In the genomic region with DNA sequence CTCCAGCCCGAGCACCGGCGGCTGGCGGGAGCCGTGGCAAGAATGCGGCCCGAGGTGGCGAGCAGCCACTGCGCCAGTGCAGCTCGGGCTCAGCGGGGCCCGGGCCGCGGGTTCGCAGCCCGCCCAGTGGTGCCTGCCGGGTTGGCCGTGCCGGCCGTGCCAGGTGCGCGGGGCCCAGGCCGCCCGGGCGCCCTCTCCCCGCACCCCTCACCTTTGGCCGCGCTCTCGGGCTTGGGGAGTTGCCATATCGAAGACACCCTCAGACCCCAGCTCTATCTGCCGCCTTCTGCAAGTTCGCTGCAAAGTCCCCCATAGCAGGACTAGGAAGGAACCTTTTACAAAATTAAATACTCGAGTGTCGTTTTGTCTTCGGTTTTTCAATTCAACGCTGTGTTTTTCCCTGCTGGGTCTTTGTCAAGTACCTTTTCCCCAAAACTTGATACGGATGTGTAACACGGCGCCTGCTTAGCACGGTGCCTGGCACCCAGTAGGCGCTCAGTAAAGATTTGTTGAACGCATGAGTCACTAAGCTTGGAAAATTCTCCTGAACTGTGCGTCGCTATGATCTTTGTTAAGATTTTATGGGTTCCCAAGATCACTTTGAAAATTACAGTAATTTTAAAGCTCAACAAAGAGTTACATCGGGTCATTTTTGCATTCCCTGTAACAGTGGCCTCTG, we compare ENCODE assay signal across 8 cellular contexts. TPM values are rescaled to one million over a fixed set of nuclear protein-coding genes. Genes with fewer than 3 reads are reported as not detected.
A peak's percentile ranks its signal among the peaks of the same experiment; 100 is the strongest.
DNase-seq lines count a peak whose midpoint lies in the region; ATAC-seq, FAIRE-seq and TF ChIP-seq lines count a peak whose summit lies in the region.

No MANE protein-coding gene starts in this region.

- ATAC-seq in HG02588 (IDR thresholded peaks at IDR 0.05; ENCODE audit: unreplicated experiment): no peak

- H3K9me3 Mint-ChIP-seq in astrocyte (ENCODE audit: unreplicated experiment): no peaks in the 10 kb centered on the region
- H3K9me3 Mint-ChIP-seq in stimulated activated naive CD8-positive, alpha-beta T cell treated with anti-CD3 and anti-CD28 coated beads, Interleukin-15, Interleukin-2, amounts not matched to agents 100 ng/mL and 50 ng/mL, for 24 hours: no peaks in the 10 kb centered on the region

- H3K4me3 ChIP-seq in astrocyte (ENCODE audit: insufficient read depth, low read depth, low read length) (peak overlapping the region; percentile 99), keratinocyte (ENCODE audit: control insufficient read depth in 2 of 3, extremely low read depth in 1 of 3, insufficient read depth in 2 of 3, low read depth in 1 of 3, low read length in 3 of 3) (peak overlapping the region; percentile 86 to 99 (median 90))

- H3K9me1 ChIP-seq in keratinocyte (ENCODE audit: control insufficient read depth, extremely low read depth, insufficient read depth, low read length): no peaks in the 10 kb centered on the region

- peak overlapping the region; percentile 86 for H3K27ac ChIP-seq in astrocyte (ENCODE audit: low read depth, low read length)
- peak overlapping the region; percentile 87 for H3K27ac ChIP-seq in keratinocyte (ENCODE audit: control insufficient read depth, insufficient read depth, low read length)

- H3K4me1 ChIP-seq in astrocyte (ENCODE audit: insufficient read depth, low read length): peaks cover 3% of the 10 kb centered on the region
- H3K4me1 ChIP-seq in keratinocyte (ENCODE audit: control insufficient read depth, extremely low read depth, insufficient read depth, low read length): peaks cover 23% of the 10 kb centered on the region

- H3K4me2 ChIP-seq in astrocyte (ENCODE audit: low read length) (peak overlapping the region; percentile 96), keratinocyte (ENCODE audit: control insufficient read depth, extremely low read depth, insufficient read depth, low read depth, low read length) (peak overlapping the region; percentile 70)

- FAIRE-seq in GM18507 (lab: Jason Lieb, UNC): peak; percentile 33
- peak; percentile 9 for FAIRE-seq in HTR-8/SVneo (lab: Jason Lieb, UNC)
- no peak for FAIRE-seq in astrocyte (lab: Jason Lieb, UNC)
- peak; percentile 51 for FAIRE-seq in keratinocyte (lab: Jason Lieb, UNC)

- peaks cover 41% of the 10 kb centered on the region for H3K79me2 ChIP-seq in astrocyte (ENCODE audit: insufficient read depth, low read length)
- H3K79me2 ChIP-seq in keratinocyte (ENCODE audit: control insufficient read depth, insufficient read depth, low read length): peaks cover 14% of the 10 kb centered on the region

- H3K9ac ChIP-seq in astrocyte (ENCODE audit: low read length) (peak overlapping the region; percentile 95), keratinocyte (ENCODE audit: control insufficient read depth, extremely low read depth, insufficient read depth, low read length) (peak overlapping the region; percentile 93)

- peaks cover 9% of the 10 kb centered on the region for H3K4me1 Mint-ChIP-seq in astrocyte (ENCODE audit: low read depth, unreplicated experiment)
- peaks cover 40% of the 10 kb centered on the region for H3K4me1 Mint-ChIP-seq in stimulated activated naive CD8-positive, alpha-beta T cell treated with anti-CD3 and anti-CD28 coated beads, Interleukin-15, Interleukin-2, amounts not matched to agents 100 ng/mL and 50 ng/mL, for 24 hours (ENCODE audit: low read depth)

- H4K20me1 ChIP-seq in astrocyte (ENCODE audit: insufficient read depth, low read length): peaks cover 16% of the 10 kb centered on the region
- H4K20me1 ChIP-seq in keratinocyte (ENCODE audit: control insufficient read depth, extremely low read depth, insufficient read depth, low read length): no peaks in the 10 kb centered on the region

- H3K9me3 ChIP-seq in astrocyte (ENCODE audit: insufficient read depth, low read depth, low read length) (no peaks in the 10 kb centered on the region), keratinocyte (ENCODE audit: control insufficient read depth, low read depth, low read length) (no peaks in the 10 kb centered on the region)

- TF ChIP-seq CTCF in astrocyte (IDR thresholded peaks at IDR 0.05; ENCODE audit: insufficient read depth, low read depth, low read length) (no peak), keratinocyte (optimal IDR thresholded peaks at IDR 0.05 in 1 of 3, IDR thresholded peaks at IDR 0.05 in 1 of 3, conservative IDR thresholded peaks at IDR 0.05 in 1 of 3; ENCODE audit: extremely low read depth in 1 of 3, insufficient read depth in 2 of 3, low read length in 3 of 3) (no peak)

- peak overlapping the region; percentile 97 for H3K4me3 Mint-ChIP-seq in astrocyte (ENCODE audit: unreplicated experiment)
- peak overlapping the region; percentile 81 for H3K4me3 Mint-ChIP-seq in stimulated activated naive CD8-positive, alpha-beta T cell treated with anti-CD3 and anti-CD28 coated beads, Interleukin-15, Interleukin-2, amounts not matched to agents 100 ng/mL and 50 ng/mL, for 24 hours

- peak overlapping the region; percentile 95 for H3K27ac Mint-ChIP-seq in astrocyte (ENCODE audit: unreplicated experiment)
- H3K27ac Mint-ChIP-seq in stimulated activated naive CD8-positive, alpha-beta T cell treated with anti-CD3 and anti-CD28 coated beads, Interleukin-15, Interleukin-2, amounts not matched to agents 100 ng/mL and 50 ng/mL, for 24 hours: peak overlapping the region; percentile 12

- H3K27me3 ChIP-seq in astrocyte (ENCODE audit: insufficient read depth, low read length): no peaks in the 10 kb centered on the region
- H3K27me3 ChIP-seq in keratinocyte (ENCODE audit: control insufficient read depth, extremely low read depth, insufficient read depth, low read length): no peaks in the 10 kb centered on the region

- no peaks in the 10 kb centered on the region for H3K27me3 Mint-ChIP-seq in astrocyte (ENCODE audit: low read depth, unreplicated experiment)
- no peaks in the 10 kb centered on the region for H3K27me3 Mint-ChIP-seq in stimulated activated naive CD8-positive, alpha-beta T cell treated with anti-CD3 and anti-CD28 coated beads, Interleukin-15, Interleukin-2, amounts not matched to agents 100 ng/mL and 50 ng/mL, for 24 hours

- DNase-seq in GM18507 (ENCODE audit: extremely low spot score, insufficient read length, low read depth): peak; percentile 11
- no peak for DNase-seq in HTR-8/SVneo (ENCODE audit: insufficient read length, low spot score)
- DNase-seq in astrocyte (ENCODE audit: low read depth): no peak
- no peak for DNase-seq in keratinocyte (ENCODE audit: low read depth, low spot score)
- DNase-seq in NCI-H2081 treated with DMSO at 0.1 percent for 48 hours (lab: John Stamatoyannopoulos, UW): no peak
- no peak for DNase-seq in ecto neural progenitor cell (ENCODE audit: low spot score)

- peaks cover 4% of the 10 kb centered on the region for H3K36me3 Mint-ChIP-seq in astrocyte (ENCODE audit: low read depth, unreplicated experiment)
- peaks cover 15% of the 10 kb centered on the region for H3K36me3 Mint-ChIP-seq in stimulated activated naive CD8-positive, alpha-beta T cell treated with anti-CD3 and anti-CD28 coated beads, Interleukin-15, Interleukin-2, amounts not matched to agents 100 ng/mL and 50 ng/mL, for 24 hours (ENCODE audit: low read depth)

- H2AFZ ChIP-seq in astrocyte (ENCODE audit: low read depth, low read length): peak overlapping the region; percentile 99
- peak overlapping the region; percentile 90 for H2AFZ ChIP-seq in keratinocyte (ENCODE audit: control insufficient read depth, low read length)

- H3K36me3 ChIP-seq in astrocyte (ENCODE audit: insufficient read depth, low read length) (peaks cover 3% of the 10 kb centered on the region), keratinocyte (ENCODE audit: control insufficient read depth in 2 of 2, extremely low read depth in 1 of 2, insufficient read depth in 2 of 2, low read length in 2 of 2) (no peaks in the 10 kb centered on the region)

- dilution Hi-C loops in keratinocyte (cut with MboI; ENCODE audit: extremely low pct_ligation_motif_present, low sequenced_read_pairs): no loop called here

RNA-seq across cellular contexts. Expression of gene STRADB, which starts 0.7 kb away (rescaled TPM):
- total RNA-seq in astrocyte: 39.9 and 40.5 TPM in 2 replicates
- 6.3 to 14.6 TPM (median 11.1 TPM) in 3 replicates for polyA plus RNA-seq in keratinocyte
- polyA plus RNA-seq in keratinocyte (2011; ENCODE audit: low read depth): 2.4 TPM
- 6.9 and 15.2 TPM in 2 replicates for polyA plus RNA-seq in keratinocyte (2011; cell fraction: cytosol; rRNA removed)
- polyA plus RNA-seq in keratinocyte (2011; cell fraction: nucleus; rRNA removed): 8.5 and 11.9 TPM in 2 replicates
- polyA plus RNA-seq in keratinocyte (2012; ENCODE audit: low replicate concordance): 7.5 and 8.7 TPM in 2 replicates
- 7.9 to 19.5 TPM (median 10.7 TPM) in 3 replicates for polyA minus RNA-seq in keratinocyte
- 13.6 TPM for polyA minus RNA-seq in keratinocyte (2011; cell fraction: cytosol; rRNA and poly(A)+ RNA removed)
- polyA minus RNA-seq in keratinocyte (2011; cell fraction: nucleus; rRNA and poly(A)+ RNA removed): 3.4 and 10.2 TPM in 2 replicates

RNA-seq across cellular contexts. Expression of gene TRAK2, which starts 0.9 kb away (rescaled TPM):
- 38.8 and 39.1 TPM in 2 replicates for total RNA-seq in astrocyte
- 10.8 to 12.9 TPM (median 12.4 TPM) in 3 replicates for polyA plus RNA-seq in keratinocyte
- 7.4 TPM for polyA plus RNA-seq in keratinocyte (2011; ENCODE audit: low read depth)
- polyA plus RNA-seq in keratinocyte (2011; cell fraction: cytosol; rRNA removed): 8.7 and 14.4 TPM in 2 replicates
- polyA plus RNA-seq in keratinocyte (2011; cell fraction: nucleus; rRNA removed): 11.3 and 13.6 TPM in 2 replicates
- 5.3 and 9.9 TPM in 2 replicates for polyA plus RNA-seq in keratinocyte (2012; ENCODE audit: low replicate concordance)
- polyA minus RNA-seq in keratinocyte: 8.3 to 32.0 TPM (median 28.9 TPM) in 3 replicates
- 13.6 TPM for polyA minus RNA-seq in keratinocyte (2011; cell fraction: cytosol; rRNA and poly(A)+ RNA removed)
- polyA minus RNA-seq in keratinocyte (2011; cell fraction: nucleus; rRNA and poly(A)+ RNA removed): 15.8 and 28.0 TPM in 2 replicates
